ENCODE assay signal across 2 cellular contexts in genomic region chr1:211843018-211843417, GRCh38.
TF ChIP-seq lines count a peak whose summit lies in the region.

No MANE protein-coding gene starts in this region.

TF ChIP-seq in GM12891, 5 proteins besides CTCF, POLR2A, EP300 and RAD21:
- no peak for TF ChIP-seq POU2F2 (IDR thresholded peaks at IDR 0.05; ENCODE audit: low read depth, low read length)
- TF ChIP-seq SPI1 (IDR thresholded peaks at IDR 0.05; ENCODE audit: low read depth, low read length) = no peak
- no peak for TF ChIP-seq POLR2AphosphoS5 (IDR thresholded peaks at IDR 0.05; ENCODE audit: low read depth, low read length)
- TF ChIP-seq PAX5 (IDR thresholded peaks at IDR 0.05; ENCODE audit: insufficient read depth, low read length, severe bottlenecking) = no peak
- no peak for TF ChIP-seq TAF1 (IDR thresholded peaks at IDR 0.05; ENCODE audit: low read depth, low read length)

TF ChIP-seq in HepG2, 621 proteins besides CTCF, POLR2A, EP300 and RAD21:
- TF ChIP-seq ZNF329 (CRISPR knock-in tag; IDR thresholded peaks at IDR 0.05; ENCODE audit: low read depth) = no peak
- TF ChIP-seq TAF1 (CRISPR knock-in tag; IDR thresholded peaks at IDR 0.05) = no peak
- TF ChIP-seq ZNF7 (CRISPR knock-in tag; IDR thresholded peaks at IDR 0.05) = no peak
- TF ChIP-seq HNF1B (CRISPR knock-in tag; IDR thresholded peaks at IDR 0.05) = no peak
- TF ChIP-seq, protein P1, sequence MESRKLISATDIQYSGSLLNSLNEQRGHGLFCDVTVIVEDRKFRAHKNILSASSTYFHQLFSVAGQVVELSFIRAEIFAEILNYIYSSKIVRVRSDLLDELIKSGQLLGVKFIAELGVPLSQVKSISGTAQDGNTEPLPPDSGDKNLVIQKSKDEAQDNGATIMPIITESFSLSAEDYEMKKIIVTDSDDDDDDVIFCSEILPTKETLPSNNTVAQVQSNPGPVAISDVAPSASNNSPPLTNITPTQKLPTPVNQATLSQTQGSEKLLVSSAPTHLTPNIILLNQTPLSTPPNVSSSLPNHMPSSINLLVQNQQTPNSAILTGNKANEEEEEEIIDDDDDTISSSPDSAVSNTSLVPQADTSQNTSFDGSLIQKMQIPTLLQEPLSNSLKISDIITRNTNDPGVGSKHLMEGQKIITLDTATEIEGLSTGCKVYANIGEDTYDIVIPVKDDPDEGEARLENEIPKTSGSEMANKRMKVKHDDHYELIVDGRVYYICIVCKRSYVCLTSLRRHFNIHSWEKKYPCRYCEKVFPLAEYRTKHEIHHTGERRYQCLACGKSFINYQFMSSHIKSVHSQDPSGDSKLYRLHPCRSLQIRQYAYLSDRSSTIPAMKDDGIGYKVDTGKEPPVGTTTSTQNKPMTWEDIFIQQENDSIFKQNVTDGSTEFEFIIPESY (CRISPR knock-in tag; IDR thresholded peaks at IDR 0.05) = no peak
- TF ChIP-seq HNF4G (IDR thresholded peaks at IDR 0.05; ENCODE audit: borderline replicate concordance, low read depth, low read length) = no peak
- no peak for TF ChIP-seq HNF4G (CRISPR knock-in tag; IDR thresholded peaks at IDR 0.05; ENCODE audit: borderline replicate concordance, low read depth)
- no peak for TF ChIP-seq MAFG (CRISPR knock-in tag; IDR thresholded peaks at IDR 0.05)
- TF ChIP-seq, protein P2, sequence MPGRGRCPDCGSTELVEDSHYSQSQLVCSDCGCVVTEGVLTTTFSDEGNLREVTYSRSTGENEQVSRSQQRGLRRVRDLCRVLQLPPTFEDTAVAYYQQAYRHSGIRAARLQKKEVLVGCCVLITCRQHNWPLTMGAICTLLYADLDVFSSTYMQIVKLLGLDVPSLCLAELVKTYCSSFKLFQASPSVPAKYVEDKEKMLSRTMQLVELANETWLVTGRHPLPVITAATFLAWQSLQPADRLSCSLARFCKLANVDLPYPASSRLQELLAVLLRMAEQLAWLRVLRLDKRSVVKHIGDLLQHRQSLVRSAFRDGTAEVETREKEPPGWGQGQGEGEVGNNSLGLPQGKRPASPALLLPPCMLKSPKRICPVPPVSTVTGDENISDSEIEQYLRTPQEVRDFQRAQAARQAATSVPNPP (CRISPR knock-in tag; IDR thresholded peaks at IDR 0.05) = no peak
- TF ChIP-seq GMEB2 (CRISPR knock-in tag; IDR thresholded peaks at IDR 0.05; ENCODE audit: low read depth) = no peak
- no peak for TF ChIP-seq ZNF530 (CRISPR knock-in tag; IDR thresholded peaks at IDR 0.05; ENCODE audit: low read depth)
- no peak for TF ChIP-seq TRIM24 (CRISPR knock-in tag; IDR thresholded peaks at IDR 0.05)
- TF ChIP-seq ZBED4 (CRISPR knock-in tag; IDR thresholded peaks at IDR 0.05; ENCODE audit: borderline replicate concordance) = no peak
- TF ChIP-seq ZNF781 (CRISPR knock-in tag; IDR thresholded peaks at IDR 0.05; ENCODE audit: borderline replicate concordance, not compliant biosample characterization) = no peak
- no peak for TF ChIP-seq HNRNPK (IDR thresholded peaks at IDR 0.05; ENCODE audit: low read depth, low read length, poor library complexity, severe bottlenecking)
TF ChIP-seq in HepG2: peak in this region for 0.
